Comparison of ENCODE assay signal across 8 cellular contexts in the genomic region with DNA sequence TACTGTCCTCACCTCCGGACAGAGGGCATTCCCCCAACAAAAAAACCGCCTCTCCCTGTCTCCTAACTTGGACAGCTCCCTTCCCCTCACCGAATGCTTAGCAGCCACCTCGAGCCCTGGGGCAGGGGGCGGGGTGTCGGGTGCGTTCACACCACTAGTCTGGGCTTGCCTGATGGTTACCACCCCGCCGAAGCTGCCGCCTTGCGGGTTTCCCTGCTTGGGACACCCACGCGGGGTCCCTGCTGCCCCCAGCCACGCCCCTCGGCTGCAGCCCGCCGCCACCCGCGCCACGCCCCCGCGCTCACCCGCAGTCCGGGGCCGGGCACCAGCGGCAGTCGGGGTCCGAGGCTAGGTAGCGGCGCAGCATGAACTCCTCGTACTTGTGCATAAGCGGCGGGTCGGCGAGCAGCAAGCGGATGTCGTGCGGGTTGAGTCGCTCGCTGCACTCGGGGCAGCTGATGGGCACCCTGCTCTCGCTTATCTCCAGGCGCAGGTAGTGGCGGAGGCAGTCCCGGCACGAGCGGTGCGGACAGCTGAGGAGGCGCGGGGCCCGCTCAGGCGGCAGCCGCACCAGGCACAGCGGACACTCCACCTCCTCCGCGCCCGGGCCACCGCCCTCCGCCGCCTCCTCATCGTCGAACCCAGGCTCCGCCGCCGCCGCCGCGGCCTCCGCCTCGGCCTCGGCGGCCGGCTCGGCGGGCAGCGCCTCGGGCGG. TPM values are rescaled to one million over a fixed set of nuclear protein-coding genes. Genes with fewer than 3 reads are reported as not detected.
DNase-seq lines count a peak whose midpoint lies in the region; ATAC-seq, FAIRE-seq and TF ChIP-seq lines count a peak whose summit lies in the region.

No MANE protein-coding gene starts in this region.

- peak overlapping the region; percentile 74 for H3K9ac ChIP-seq in endothelial cell of umbilical vein (replicated peaks; ENCODE audit: extremely low read depth, insufficient read depth, low read length)
- H3K9ac ChIP-seq in mucosa of rectum (ENCODE audit: low read depth in 1 of 2, low read length in 2 of 2), result peak overlapping the region; percentile 85 to 95

- no peak for TF ChIP-seq POLR2A in endothelial cell of umbilical vein (IDR thresholded peaks at IDR 0.05; ENCODE audit: low read depth, low read length)

- H3K4me3 ChIP-seq in endothelial cell of umbilical vein (replicated peaks in 1 of 3; ENCODE audit: insufficient read depth in 1 of 3, low read depth in 1 of 3, low read length in 3 of 3), result peak overlapping the region; percentile 76 to 98 (median 78)
- peak overlapping the region; percentile 90 to 96 for H3K4me3 ChIP-seq in mucosa of rectum (ENCODE audit: low read length in 2 of 2)

- peak in 2 of 3 experiments; percentile 82 to 85 for DNase-seq in NCI-H1417 (lab: John Stamatoyannopoulos, UW)
- DNase-seq in NCI-H1417 treated with DMSO at 0.1 percent for 48 hours (lab: John Stamatoyannopoulos, UW), result no peak
- DNase-seq in NCI-H69 (lab: John Stamatoyannopoulos, UW), result peak; percentile 71
- peak in 2 of 3 experiments; percentile 39 to 47 for DNase-seq in activated CD8-positive, alpha-beta memory T cell treated with anti-CD3 and anti-CD28 coated beads for 48 hours (ENCODE audit: low read depth in 2 of 3, low spot score in 2 of 3)
- DNase-seq in endothelial cell of umbilical vein (ENCODE audit: low read depth, low spot score), result peak; percentile 66
- DNase-seq in stimulated activated CD8-positive, alpha-beta memory T cell treated with anti-CD3 and anti-CD28 coated beads, Interleukin-4, amount 100 ng/mL, for 48 hours, result peak; percentile 72

- peak overlapping the region; percentile 8 for H3K27ac ChIP-seq in endothelial cell of umbilical vein (ENCODE audit: insufficient read depth, low read depth, low read length)
- peak overlapping the region; percentile 90 to 96 for H3K27ac ChIP-seq in mucosa of rectum (ENCODE audit: low read depth in 2 of 2, low read length in 2 of 2)

- no peak for FAIRE-seq in endothelial cell of umbilical vein (lab: Jason Lieb, UNC)

- no peaks in the 10 kb centered on the region for H3K9me3 ChIP-seq in endothelial cell of umbilical vein (replicated peaks; ENCODE audit: control insufficient read depth, insufficient read depth, low read length)
- no peaks in the 10 kb centered on the region for H3K9me3 ChIP-seq in mucosa of rectum (ENCODE audit: control insufficient read depth in 2 of 2, low read length in 2 of 2)

- POLR2A ChIA-PET in endothelial cell of umbilical vein (lab: Charles Lee), result interaction anchor here (0.7 to 2.3 kb wide), 8 partner anchors 11 to 42 kb away, joined by 4 to 16 read pairs (median 8); no protein-coding TSS in a partner anchor

- peaks cover 20% of the 10 kb centered on the region for H3K4me1 ChIP-seq in endothelial cell of umbilical vein (ENCODE audit: control insufficient read depth, extremely low read depth, insufficient read depth, low read length)
- peaks cover 13 to 14% of the 10 kb centered on the region in 2 donors for H3K4me1 ChIP-seq in mucosa of rectum (ENCODE audit: control insufficient read depth in 2 of 2, insufficient read depth in 2 of 2, low read length in 2 of 2)

- H3K27me3 ChIP-seq in endothelial cell of umbilical vein (ENCODE audit: control insufficient read depth in 2 of 2, insufficient read depth in 2 of 2, low read length in 2 of 2), result no peaks in the 10 kb centered on the region
- no peaks in the 10 kb centered on the region for H3K27me3 ChIP-seq in mucosa of rectum (ENCODE audit: control insufficient read depth in 2 of 2, insufficient read depth in 2 of 2, low read length in 2 of 2)

- H3K4me2 ChIP-seq in endothelial cell of umbilical vein (ENCODE audit: insufficient read depth, low read length), result peak overlapping the region; percentile 49

- H3K79me2 ChIP-seq in endothelial cell of umbilical vein (ENCODE audit: control insufficient read depth, insufficient read depth, low read length), result peaks cover 49% of the 10 kb centered on the region

- dilution Hi-C loops in endothelial cell of umbilical vein (cut with MboI; ENCODE audit: extremely low pct_ligation_motif_present, low sequenced_read_pairs), result no loop called here

- intact Hi-C loops in endothelial cell of umbilical vein (cut with micrococcal nuclease), result loop anchor here (1.0 kb wide), 8 partner anchors 8 to 91 kb away; no protein-coding TSS in a partner anchor

- no peak for TF ChIP-seq CTCF in endothelial cell of umbilical vein (IDR thresholded peaks at IDR 0.05; ENCODE audit: extremely low read depth in 1 of 2, insufficient read depth in 1 of 2, low read depth in 1 of 2, low read length in 2 of 2)

- no TSS peak for BruUV-seq in endothelial cell of umbilical vein (replicated peaks; lab: Mats Ljungman, UMichigan)

- CTCF ChIA-PET in endothelial cell of umbilical vein (lab: Charles Lee), result interaction anchor here (0.7 to 2.7 kb wide), 10 partner anchors 11 to 88 kb away, joined by 3 to 43 read pairs (median 4); no protein-coding TSS in a partner anchor

- no peaks in the 10 kb centered on the region for H3K36me3 ChIP-seq in endothelial cell of umbilical vein (ENCODE audit: control insufficient read depth in 2 of 2, extremely low read depth in 1 of 2, insufficient read depth in 2 of 2, low read length in 2 of 2)
- H3K36me3 ChIP-seq in mucosa of rectum (ENCODE audit: control insufficient read depth in 2 of 2, insufficient read depth in 2 of 2, low read length in 2 of 2), result no peaks in the 10 kb centered on the region

- peak overlapping the region; percentile 66 for H2AFZ ChIP-seq in endothelial cell of umbilical vein (ENCODE audit: low read depth, low read length)

- peak; percentile 21 for ATAC-seq in HG02938 (IDR thresholded peaks at IDR 0.05; ENCODE audit: unreplicated experiment)

- H4K20me1 ChIP-seq in endothelial cell of umbilical vein (replicated peaks; ENCODE audit: control insufficient read depth, extremely low read depth, insufficient read depth, low read length), result no peaks in the 10 kb centered on the region

- no peaks in the 10 kb centered on the region for H3K9me1 ChIP-seq in endothelial cell of umbilical vein (replicated peaks; ENCODE audit: control insufficient read depth, extremely low read depth, insufficient read depth, low read length)

TF ChIP-seq in endothelial cell of umbilical vein, 7 proteins besides CTCF, POLR2A, EP300 and RAD21:
- TF ChIP-seq MYC (IDR thresholded peaks at IDR 0.05; ENCODE audit: low read depth, low read length) (no peak), GATA2 (IDR thresholded peaks at IDR 0.05; ENCODE audit: insufficient read depth, insufficient read length, low read depth, low read length) (no peak), POLR2AphosphoS5 (IDR thresholded peaks at IDR 0.05; ENCODE audit: insufficient read depth, low read depth, low read length) (no peak), JUN (IDR thresholded peaks at IDR 0.05; ENCODE audit: borderline replicate concordance, insufficient read depth, insufficient read length, low read depth) (no peak), FOS (IDR thresholded peaks at IDR 0.05; ENCODE audit: borderline replicate concordance, insufficient read depth, low read length) (no peak), EZH2 (IDR thresholded peaks at IDR 0.05; ENCODE audit: borderline replicate concordance, low read depth, low read length, severe bottlenecking) (no peak)
- TF ChIP-seq, protein P1, sequence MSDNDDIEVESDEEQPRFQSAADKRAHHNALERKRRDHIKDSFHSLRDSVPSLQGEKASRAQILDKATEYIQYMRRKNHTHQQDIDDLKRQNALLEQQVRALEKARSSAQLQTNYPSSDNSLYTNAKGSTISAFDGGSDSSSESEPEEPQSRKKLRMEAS (IDR thresholded peaks at IDR 0.05; ENCODE audit: insufficient read depth, insufficient read length), result no peak
TF ChIP-seq in endothelial cell of umbilical vein: peak in this region for 0.

RNA-seq across cellular contexts. Expression of a gene that starts 0.7 kb away (rescaled TPM):
- 24.2 and 25.6 TPM in 2 replicates for total RNA-seq in endothelial cell of umbilical vein
- polyA plus RNA-seq in endothelial cell of umbilical vein, result 19.2 and 19.6 TPM in 2 replicates
- 24.0 and 26.1 TPM in 2 replicates for polyA plus RNA-seq in endothelial cell of umbilical vein (2011; cell fraction: cytosol; rRNA removed)
- polyA plus RNA-seq in endothelial cell of umbilical vein (2011; cell fraction: nucleus; rRNA removed), result 13.0 and 13.6 TPM in 2 replicates
- polyA plus RNA-seq in endothelial cell of umbilical vein (2012), result 26.1 and 29.0 TPM in 2 replicates
- polyA minus RNA-seq in endothelial cell of umbilical vein, result 25.3 and 31.0 TPM in 2 replicates
- 9.6 TPM for polyA minus RNA-seq in endothelial cell of umbilical vein (2011; cell fraction: cytosol; rRNA and poly(A)+ RNA removed)
- polyA minus RNA-seq in endothelial cell of umbilical vein (2011; cell fraction: nucleus; rRNA and poly(A)+ RNA removed), result 9.5 and 9.8 TPM in 2 replicates
